Comparison of ENCODE assay signal across 1 cellular context in genomic region chr14:36647827-36648753, GRCh38.
TF ChIP-seq lines count a peak whose summit lies in the region.

No MANE protein-coding gene starts in this region.

TF ChIP-seq in HCT116, 20 proteins besides CTCF, POLR2A, EP300 and RAD21 (continued from another document):
- TF ChIP-seq SP1 (IDR thresholded peaks at IDR 0.05; ENCODE audit: low read depth) (no peak), CBX3 (IDR thresholded peaks at IDR 0.05; ENCODE audit: low read depth) (no peak)
